ENCODE assay signal across 31 cellular contexts in the genomic region with DNA sequence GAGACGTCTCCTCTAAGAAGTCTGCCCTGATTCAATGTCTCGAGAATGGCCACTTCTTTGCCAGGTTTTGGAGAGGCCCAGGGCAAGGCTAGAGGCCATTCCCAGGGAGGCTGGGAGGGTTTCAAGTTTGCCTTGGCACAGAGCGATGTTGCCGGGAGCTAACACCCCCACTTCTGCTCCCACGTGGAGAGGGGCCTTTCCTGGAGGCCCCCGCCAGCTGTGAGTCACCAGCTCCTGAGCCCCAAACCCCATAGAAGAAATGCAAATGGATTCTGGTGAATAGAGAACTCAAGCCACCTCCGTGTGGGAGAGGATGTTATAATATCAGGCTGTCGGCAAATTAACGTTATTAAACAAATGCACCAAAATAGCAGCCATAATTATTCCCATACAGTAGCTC.
"Had no signal": no experiment of that assay in that cellular context is flagged by ENCODE, and none has a peak within 500 bp of the region (broad histone marks: within the 10 kb centered on the region; RNA-seq: fewer than 3 reads in every experiment).

No MANE protein-coding gene starts in this region.

- DNase-seq: activated B cell treated with CpG ODN at 0.5 μM for 24 hours; activated CD4-positive, alpha-beta memory T cell treated with anti-CD3 and anti-CD28 coated beads for 36 hours; activated CD4-positive, alpha-beta T cell treated with anti-CD3 and anti-CD28 coated beads for 4 hours; activated CD4-positive, alpha-beta T cell treated with anti-CD3 and anti-CD28 coated beads, Interleukin-2, amount 10 ng/mL, durations not matched to agents 24 days and 14 days; activated CD4-positive, alpha-beta T cell treated with anti-CD3 and anti-CD28 coated beads, Interleukin-2, amount 50 U/mL, for 1 hour; activated CD4-positive, alpha-beta T cell treated with anti-CD3 and anti-CD28 coated beads, Interleukin-2, amount 50 U/mL, for 4 hours; activated CD4-positive, CD25-positive, alpha-beta regulatory T cell treated with anti-CD3 and anti-CD28 coated beads, Interleukin-2, amount 50 U/mL, for 72 hours; activated CD8-positive, alpha-beta memory T cell treated with anti-CD3 and anti-CD28 coated beads, Interleukin-2, amount 50 U/mL, for 4 hours; activated CD8-positive, alpha-beta T cell treated with anti-CD3 and anti-CD28 coated beads for 36 hours; activated effector memory CD4-positive, alpha-beta T cell treated with anti-CD3 and anti-CD28 coated beads, Interleukin-2, amount 50 U/mL, for 16 hours; activated gamma-delta T cell treated with Interleukin-2 at 50 U/mL for 16 hours; activated naive CD4-positive, alpha-beta T cell; activated naive CD4-positive, alpha-beta T cell treated with anti-CD3 and anti-CD28 coated beads for 36 hours; activated naive CD4-positive, alpha-beta T cell treated with anti-CD3 and anti-CD28 coated beads, Interleukin-2, amount 50 U/mL, for 16 hours; activated naive CD8-positive, alpha-beta T cell treated with anti-CD3 and anti-CD28 coated beads for 36 hours; activated T-cell treated with anti-CD3 and anti-CD28 coated beads, Interleukin-2, amount 50 U/mL, for 4 hours; activated T-cell treated with anti-CD3 and anti-CD28 coated beads, Interleukin-2, amount 50 U/mL, for 72 hours; adrenal gland; amniotic stem cell; aorta; body of pancreas; central memory CD4-positive, alpha-beta T cell; T-cell; T-helper 2 cell; T-helper 9 cell had no signal

- H3K9me3 Mint-ChIP-seq: activated B cell treated with CpG ODN at 0.5 μM for 24 hours; activated CD4-positive, alpha-beta memory T cell treated with anti-CD3 and anti-CD28 coated beads for 36 hours; activated CD4-positive, alpha-beta T cell treated with anti-CD3 and anti-CD28 coated beads, Interleukin-2, amount 10 ng/mL, durations not matched to agents 24 days and 14 days; activated CD8-positive, alpha-beta T cell treated with anti-CD3 and anti-CD28 coated beads for 36 hours; activated naive CD4-positive, alpha-beta T cell treated with anti-CD3 and anti-CD28 coated beads for 36 hours; activated naive CD4-positive, alpha-beta T cell treated with anti-CD3 and anti-CD28 coated beads, Interleukin-2, amount 50 U/mL, for 72 hours; activated naive CD8-positive, alpha-beta T cell treated with anti-CD3 and anti-CD28 coated beads for 36 hours; activated T-cell treated with anti-CD3 and anti-CD28 coated beads, Interleukin-2, amount 50 U/mL, for 4 hours; activated T-cell treated with anti-CD3 and anti-CD28 coated beads, Interleukin-2, amount 50 U/mL, for 72 hours; activated T-helper 1 cell treated with anti-CD3 and anti-CD28 coated beads, Interleukin-12 subunit alpha, Interleukin-12 subunit beta, Interleukin-2, Interleukin-4 antibody, amounts not matched to agents 30 ng/mL and 10 ng/mL and 1 ng/mL, durations not matched to agents 14 hours and 24 hours and 36 hours; activated T-helper 17 cell treated with anti-CD3 and anti-CD28 coated beads, Interleukin-2, amount 50 U/mL, for 72 hours; T-cell; T-helper 2 cell treated with Interferon-gamma antibody and Interleukin-4, amounts not matched to agents 5 μg/mL and 100 μg/mL, for 36 hours had no signal

- H3K4me3 ChIP-seq: adrenal gland, body of pancreas, cardiac muscle cell had no signal

- H3K27ac ChIP-seq: adrenal gland, body of pancreas, cardiac muscle cell, VCaP had no signal

- H3K27me3 ChIP-seq: adrenal gland, body of pancreas, cardiac muscle cell had no signal

- H3K4me1 Mint-ChIP-seq: activated B cell treated with CpG ODN at 0.5 μM for 24 hours; activated CD4-positive, alpha-beta T cell treated with anti-CD3 and anti-CD28 coated beads, Interleukin-2, amount 10 ng/mL, durations not matched to agents 24 days and 14 days; activated naive CD8-positive, alpha-beta T cell treated with anti-CD3 and anti-CD28 coated beads for 36 hours; activated T-helper 17 cell treated with anti-CD3 and anti-CD28 coated beads, Interleukin-2, amount 50 U/mL, for 72 hours; T-cell had no signal

- H3K4me1 ChIP-seq: adrenal gland had no signal

- H3K27me3 Mint-ChIP-seq: activated CD8-positive, alpha-beta T cell treated with anti-CD3 and anti-CD28 coated beads for 36 hours; activated naive CD8-positive, alpha-beta T cell treated with anti-CD3 and anti-CD28 coated beads for 36 hours had no signal

- H3K36me3 ChIP-seq: adrenal gland, cardiac muscle cell had no signal

- H3K4me3 Mint-ChIP-seq: activated B cell treated with CpG ODN at 0.5 μM for 24 hours; activated CD4-positive, alpha-beta memory T cell treated with anti-CD3 and anti-CD28 coated beads for 36 hours; activated CD4-positive, alpha-beta T cell treated with anti-CD3 and anti-CD28 coated beads, Interleukin-2, amount 10 ng/mL, durations not matched to agents 24 days and 14 days; activated CD8-positive, alpha-beta T cell treated with anti-CD3 and anti-CD28 coated beads for 36 hours; activated naive CD4-positive, alpha-beta T cell treated with anti-CD3 and anti-CD28 coated beads for 36 hours; activated naive CD8-positive, alpha-beta T cell treated with anti-CD3 and anti-CD28 coated beads for 36 hours; activated T-cell treated with anti-CD3 and anti-CD28 coated beads, Interleukin-2, amount 50 U/mL, for 4 hours; activated T-cell treated with anti-CD3 and anti-CD28 coated beads, Interleukin-2, amount 50 U/mL, for 72 hours; activated T-helper 1 cell treated with anti-CD3 and anti-CD28 coated beads, Interleukin-12 subunit alpha, Interleukin-12 subunit beta, Interleukin-2, Interleukin-4 antibody, amounts not matched to agents 30 ng/mL and 10 ng/mL and 1 ng/mL, durations not matched to agents 14 hours and 24 hours and 36 hours; activated T-helper 17 cell treated with anti-CD3 and anti-CD28 coated beads, Interleukin-2, amount 50 U/mL, for 72 hours; T-cell; T-helper 2 cell treated with Interferon-gamma antibody and Interleukin-4, amounts not matched to agents 5 μg/mL and 100 μg/mL, for 36 hours had no signal

- ATAC-seq: activated CD8-positive, alpha-beta T cell treated with anti-CD3 and anti-CD28 coated beads for 36 hours; activated naive CD4-positive, alpha-beta T cell treated with anti-CD3 and anti-CD28 coated beads, Interleukin-2, amount 50 U/mL, for 72 hours; activated T-cell treated with anti-CD3 and anti-CD28 coated beads, Interleukin-2, amount 50 U/mL, for 4 hours; activated T-cell treated with anti-CD3 and anti-CD28 coated beads, Interleukin-2, amount 50 U/mL, for 72 hours; activated T-helper 17 cell treated with anti-CD3 and anti-CD28 coated beads, Interleukin-2, amount 50 U/mL, for 72 hours; body of pancreas; T-cell had no signal

- H3K36me3 Mint-ChIP-seq: activated CD4-positive, alpha-beta memory T cell treated with anti-CD3 and anti-CD28 coated beads for 36 hours; activated naive CD4-positive, alpha-beta T cell treated with anti-CD3 and anti-CD28 coated beads, Interleukin-2, amount 50 U/mL, for 72 hours; activated naive CD8-positive, alpha-beta T cell treated with anti-CD3 and anti-CD28 coated beads for 36 hours; T-cell had no signal

- H3K27ac Mint-ChIP-seq: activated B cell treated with CpG ODN at 0.5 μM for 24 hours; activated CD4-positive, alpha-beta memory T cell treated with anti-CD3 and anti-CD28 coated beads for 36 hours; activated CD4-positive, alpha-beta T cell treated with anti-CD3 and anti-CD28 coated beads, Interleukin-2, amount 10 ng/mL, durations not matched to agents 24 days and 14 days; activated CD8-positive, alpha-beta T cell treated with anti-CD3 and anti-CD28 coated beads for 36 hours; activated naive CD4-positive, alpha-beta T cell treated with anti-CD3 and anti-CD28 coated beads for 36 hours; activated naive CD4-positive, alpha-beta T cell treated with anti-CD3 and anti-CD28 coated beads, Interleukin-2, amount 50 U/mL, for 72 hours; activated naive CD8-positive, alpha-beta T cell treated with anti-CD3 and anti-CD28 coated beads for 36 hours; activated T-cell treated with anti-CD3 and anti-CD28 coated beads, Interleukin-2, amount 50 U/mL, for 72 hours; activated T-helper 1 cell treated with anti-CD3 and anti-CD28 coated beads, Interleukin-12 subunit alpha, Interleukin-12 subunit beta, Interleukin-2, Interleukin-4 antibody, amounts not matched to agents 30 ng/mL and 10 ng/mL and 1 ng/mL, durations not matched to agents 14 hours and 24 hours and 36 hours; activated T-helper 17 cell treated with anti-CD3 and anti-CD28 coated beads, Interleukin-2, amount 50 U/mL, for 72 hours; T-cell; T-helper 2 cell treated with Interferon-gamma antibody and Interleukin-4, amounts not matched to agents 5 μg/mL and 100 μg/mL, for 36 hours had no signal
